8 cellular contexts compared by ENCODE assay signal in the genomic region with DNA sequence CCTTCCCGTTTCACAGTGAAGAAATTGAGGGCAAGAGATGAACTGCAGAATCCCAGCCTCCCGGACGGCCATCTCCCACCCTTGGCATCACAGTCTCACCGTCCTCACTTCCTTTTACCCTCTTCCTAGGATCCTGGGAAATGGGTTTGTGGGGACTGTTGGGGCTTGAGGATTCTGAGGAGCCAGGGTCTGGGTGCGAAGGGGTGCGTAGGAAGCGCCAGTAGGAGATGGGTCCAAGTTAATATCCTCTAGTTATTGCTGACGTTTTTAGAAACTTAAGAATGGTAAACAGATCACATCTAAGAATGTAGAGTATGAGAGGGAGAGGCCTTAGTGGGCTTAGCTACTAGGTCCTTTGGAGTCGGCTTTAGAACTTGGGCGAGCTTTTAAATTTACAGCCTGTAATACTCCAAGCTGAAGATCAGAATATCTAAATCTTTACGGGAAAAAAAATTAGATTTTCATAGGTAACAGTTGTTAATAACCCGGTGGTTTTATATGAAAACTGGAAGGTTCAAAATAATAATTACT. TPM values are rescaled to one million over a fixed set of nuclear protein-coding genes. Genes with fewer than 3 reads are reported as not detected.
DNase-seq lines count a peak whose midpoint lies in the region; ATAC-seq, FAIRE-seq and TF ChIP-seq lines count a peak whose summit lies in the region.

No MANE protein-coding gene starts in this region.

- no peak for FAIRE-seq in frontal cortex (lab: Jason Lieb, UNC)

- DNase-seq in CD4-positive, alpha-beta T cell = no peak
- DNase-seq in activated T-helper 2 cell treated with anti-CD3 and anti-CD28 coated beads, Interferon-gamma antibody, Interleukin-2, Interleukin-4, amounts not matched to agents 10 μg/mL and 5 μg/mL and 100 μg/mL, durations not matched to agents 14 hours and 24 hours and 36 hours (ENCODE audit: low spot score) = no peak
- DNase-seq in NAMALWA (ENCODE audit: low spot score) (no peak), frontal cortex (ENCODE audit: low spot score in 2 of 2) (no peak), mesenteric fat pad (ENCODE audit: low spot score) (no peak)

- intact Hi-C loops in CD4-positive, alpha-beta T cell (cut with DNase I, micrococcal nuclease) = loop anchor here (5.0 to 10.0 kb wide), 9 partner anchors 172 to 1875 kb away; partner anchors contain the start of genes TRA2A (in 2 of the 2), CCDC126 (in 1 of the 2), CYCS (in 1 of the 2) and FAM221A (in 1 of the 2)
- intact Hi-C loops in activated T-helper 2 cell treated with anti-CD3 and anti-CD28 coated beads, Interferon-gamma antibody, Interleukin-2, Interleukin-4, amounts not matched to agents 10 μg/mL and 5 μg/mL and 100 μg/mL, durations not matched to agents 14 hours and 24 hours and 36 hours (cut with micrococcal nuclease) = loop anchor here (1.0 to 5.0 kb wide), 5 partner anchors 27 to 232 kb away; partner anchors contain the start of gene IGF2BP3

- H3K9me3 ChIP-seq in CD4-positive, alpha-beta T cell (ENCODE audit: control insufficient read depth, low read length) = no peaks in the 10 kb centered on the region
- H3K9me3 ChIP-seq in iPS-20b (ENCODE audit: insufficient read depth, low read depth, low read length) = no peaks in the 10 kb centered on the region
- no peaks in the 10 kb centered on the region for H3K9me3 ChIP-seq in stomach smooth muscle (ENCODE audit: control insufficient read depth in 2 of 2, low read length in 2 of 2)

- H3K36me3 Mint-ChIP-seq in CD4-positive, alpha-beta T cell (ENCODE audit: low read depth) = peaks cover 49% of the 10 kb centered on the region
- peaks cover 39% of the 10 kb centered on the region for H3K36me3 Mint-ChIP-seq in activated T-helper 2 cell treated with anti-CD3 and anti-CD28 coated beads, Interferon-gamma antibody, Interleukin-2, Interleukin-4, amounts not matched to agents 10 μg/mL and 5 μg/mL and 100 μg/mL, durations not matched to agents 14 hours and 24 hours and 36 hours (ENCODE audit: low read depth)

- H3K9me3 Mint-ChIP-seq in CD4-positive, alpha-beta T cell = no peaks in the 10 kb centered on the region
- H3K9me3 Mint-ChIP-seq in activated T-helper 2 cell treated with anti-CD3 and anti-CD28 coated beads, Interferon-gamma antibody, Interleukin-2, Interleukin-4, amounts not matched to agents 10 μg/mL and 5 μg/mL and 100 μg/mL, durations not matched to agents 14 hours and 24 hours and 36 hours = peaks cover 4% of the 10 kb centered on the region

- no peaks in the 10 kb centered on the region for H3K27me3 ChIP-seq in CD4-positive, alpha-beta T cell (ENCODE audit: control insufficient read depth, insufficient read depth, low read length)
- no peaks in the 10 kb centered on the region for H3K27me3 ChIP-seq in iPS-20b (ENCODE audit: insufficient read depth, low read length)
- H3K27me3 ChIP-seq in stomach smooth muscle (ENCODE audit: control insufficient read depth in 1 of 2, insufficient read depth in 2 of 2, low read length in 2 of 2) = no peaks in the 10 kb centered on the region

- H3K4me1 ChIP-seq in iPS-20b (ENCODE audit: insufficient read depth, low read length) (peaks cover 7% of the 10 kb centered on the region; the same call in 1 of the 2 replicates), stomach smooth muscle (ENCODE audit: control insufficient read depth, insufficient read depth, low read length) (peaks cover 6% of the 10 kb centered on the region)

- H3K27me3 Mint-ChIP-seq in CD4-positive, alpha-beta T cell = no peaks in the 10 kb centered on the region
- H3K27me3 Mint-ChIP-seq in activated T-helper 2 cell treated with anti-CD3 and anti-CD28 coated beads, Interferon-gamma antibody, Interleukin-2, Interleukin-4, amounts not matched to agents 10 μg/mL and 5 μg/mL and 100 μg/mL, durations not matched to agents 14 hours and 24 hours and 36 hours (ENCODE audit: low read depth) = no peaks in the 10 kb centered on the region

- no peak for TF ChIP-seq CTCF in CD4-positive, alpha-beta T cell (IDR thresholded peaks at IDR 0.05)

- POLR2A ChIA-PET in CD4-positive, alpha-beta T cell (lab: Charles Lee) = interaction anchor here (0.9 to 1.7 kb wide), 7 partner anchors 13 to 297 kb away, joined by 3 to 4 read pairs (median 4); partner anchors contain the start of gene CCDC126

- peaks cover 29% of the 10 kb centered on the region for H3K36me3 ChIP-seq in iPS-20b (ENCODE audit: insufficient read depth, low read depth, low read length)
- H3K36me3 ChIP-seq in stomach smooth muscle (ENCODE audit: control insufficient read depth in 2 of 2, insufficient read depth in 2 of 2, low read length in 2 of 2) = peaks cover 7 to 8% of the 10 kb centered on the region in 2 donors

- H3K27ac Mint-ChIP-seq in CD4-positive, alpha-beta T cell = peak overlapping the region; percentile 95
- peak overlapping the region; percentile 92 for H3K27ac Mint-ChIP-seq in activated T-helper 2 cell treated with anti-CD3 and anti-CD28 coated beads, Interferon-gamma antibody, Interleukin-2, Interleukin-4, amounts not matched to agents 10 μg/mL and 5 μg/mL and 100 μg/mL, durations not matched to agents 14 hours and 24 hours and 36 hours

- H3K27ac ChIP-seq in CD4-positive, alpha-beta T cell (ENCODE audit: low read depth, low read length) = peak overlapping the region; percentile 74
- H3K27ac ChIP-seq in iPS-20b (ENCODE audit: low read length) (no peak overlapping the region), stomach smooth muscle (ENCODE audit: low read length) (peak overlapping the region; percentile 69)

- H3K9ac ChIP-seq in iPS-20b (ENCODE audit: low read depth, low read length) = peak overlapping the region; percentile 90
- peak overlapping the region; percentile 93 to 98 for H3K9ac ChIP-seq in stomach smooth muscle (ENCODE audit: low read length in 2 of 2)

- peaks cover 62% of the 10 kb centered on the region for H3K4me1 Mint-ChIP-seq in CD4-positive, alpha-beta T cell (ENCODE audit: low read depth)
- peaks cover 36% of the 10 kb centered on the region for H3K4me1 Mint-ChIP-seq in activated T-helper 2 cell treated with anti-CD3 and anti-CD28 coated beads, Interferon-gamma antibody, Interleukin-2, Interleukin-4, amounts not matched to agents 10 μg/mL and 5 μg/mL and 100 μg/mL, durations not matched to agents 14 hours and 24 hours and 36 hours (ENCODE audit: low read depth)

- CTCF ChIA-PET in CD4-positive, alpha-beta T cell (lab: Charles Lee) = interaction anchor here (0.6 to 2.6 kb wide), 3 partner anchors 10 to 443 kb away, joined by 3 to 12 read pairs (median 4); no protein-coding TSS in a partner anchor

- H3K4me3 Mint-ChIP-seq in CD4-positive, alpha-beta T cell = peak overlapping the region; percentile 90
- peak overlapping the region; percentile 86 for H3K4me3 Mint-ChIP-seq in activated T-helper 2 cell treated with anti-CD3 and anti-CD28 coated beads, Interferon-gamma antibody, Interleukin-2, Interleukin-4, amounts not matched to agents 10 μg/mL and 5 μg/mL and 100 μg/mL, durations not matched to agents 14 hours and 24 hours and 36 hours (ENCODE audit: low read depth)

- H3K4me3 ChIP-seq in iPS-20b (ENCODE audit: low read length) (peak overlapping the region; percentile 95), stomach smooth muscle (ENCODE audit: low read length in 2 of 2) (peak overlapping the region; percentile 96 to 98)

- no peak for ATAC-seq in CD4-positive, alpha-beta T cell (ENCODE audit: poor library complexity)
- ATAC-seq in HG02642 (IDR thresholded peaks at IDR 0.05; ENCODE audit: poor library complexity, unreplicated experiment) = peak; percentile 7

RNA-seq across cellular contexts. Expression of gene MALSU1, which starts 0.7 kb away (rescaled TPM):
- total RNA-seq in CD4-positive, alpha-beta T cell = 10 to 100 TPM; 50.5 to 50.9 TPM
- total RNA-seq in activated T-helper 2 cell treated with anti-CD3 and anti-CD28 coated beads, Interferon-gamma antibody, Interleukin-2, Interleukin-4, amounts not matched to agents 10 μg/mL and 5 μg/mL and 100 μg/mL, durations not matched to agents 14 hours and 24 hours and 36 hours = 83.6 and 89.0 TPM in 2 replicates
- total RNA-seq in frontal cortex (37.9 TPM), mesenteric fat pad (56.2 TPM)

RNA-seq across cellular contexts. Expression of gene GPNMB, which starts 53.3 kb away (rescaled TPM):
- total RNA-seq in CD4-positive, alpha-beta T cell = not detected
- total RNA-seq in activated T-helper 2 cell treated with anti-CD3 and anti-CD28 coated beads, Interferon-gamma antibody, Interleukin-2, Interleukin-4, amounts not matched to agents 10 μg/mL and 5 μg/mL and 100 μg/mL, durations not matched to agents 14 hours and 24 hours and 36 hours = 0.59 and 1.4 TPM in 2 replicates
- total RNA-seq in frontal cortex (3.7 TPM), mesenteric fat pad (183 TPM)

Comparison
In these comparisons a context has a peak if more than half of its experiments do, and no peak if none do; other contexts are left out.
1. RNA of gene GPNMB, which starts 53.3 kb away (total RNA-seq): 183 TPM in mesenteric fat pad (single experiment); 3.7 TPM in frontal cortex (single experiment), 0.59 to 1.4 TPM in activated T-helper 2 cell treated with anti-CD3 and anti-CD28 coated beads, Interferon-gamma antibody, Interleukin-2, Interleukin-4, amounts not matched to agents 10 μg/mL and 5 μg/mL and 100 μg/mL, durations not matched to agents 14 hours and 24 hours and 36 hours and not detected in CD4-positive, alpha-beta T cell; every median in the first group is over 10 times any median in the second.